Comparison of ENCODE assay signal across 32 cellular contexts in genomic region chr3:65563844-65564243, GRCh38.
"Had no signal": no experiment of that assay in that cellular context is flagged by ENCODE, and none has a peak within 500 bp of the region (broad histone marks: within the 10 kb centered on the region; RNA-seq: fewer than 3 reads in every experiment).

No MANE protein-coding gene starts in this region.

- ATAC-seq: activated naive CD4-positive, alpha-beta T cell treated with anti-CD3 and anti-CD28 coated beads, Interleukin-2, amount 50 U/mL, for 72 hours; activated T-cell treated with anti-CD3 and anti-CD28 coated beads, Interleukin-2, amount 50 U/mL, for 4 hours; Right ventricle myocardium inferior had no signal

- H3K36me3 Mint-ChIP-seq: activated CD4-positive, alpha-beta memory T cell treated with anti-CD3 and anti-CD28 coated beads for 36 hours; activated naive CD4-positive, alpha-beta T cell treated with anti-CD3 and anti-CD28 coated beads, Interleukin-2, amount 50 U/mL, for 72 hours had no signal

- H3K4me3 ChIP-seq: PC-9 had no signal

- DNase-seq: activated B cell treated with CpG ODN at 0.5 μM for 24 hours; activated CD4-positive, alpha-beta memory T cell treated with anti-CD3 and anti-CD28 coated beads for 36 hours; activated CD4-positive, alpha-beta T cell treated with anti-CD3 and anti-CD28 coated beads for 4 hours; activated CD4-positive, alpha-beta T cell treated with anti-CD3 and anti-CD28 coated beads, Interleukin-2, amount 50 U/mL, for 1 hour; activated CD4-positive, CD25-positive, alpha-beta regulatory T cell treated with anti-CD3 and anti-CD28 coated beads, Interleukin-2, amount 50 U/mL, for 72 hours; activated CD8-positive, alpha-beta memory T cell treated with anti-CD3 and anti-CD28 coated beads, Interleukin-2, amount 50 U/mL, for 4 hours; activated gamma-delta T cell treated with Interleukin-2 at 50 U/mL for 16 hours; activated naive CD4-positive, alpha-beta T cell treated with anti-CD3 and anti-CD28 coated beads for 36 hours; activated T-cell treated with anti-CD3 and anti-CD28 coated beads for 4 hours; activated T-cell treated with anti-CD3 and anti-CD28 coated beads, Interleukin-2, amount 50 U/mL, for 4 hours; anterior cingulate cortex; brain microvascular endothelial cell; central memory CD4-positive, alpha-beta T cell; Karpas-422; KBM-7; NCI-H1105; NCI-H1417 treated with DMSO at 0.1 percent for 48 hours; NCI-H187 treated with DMSO at 0.1 percent for 48 hours; NCI-H2081; NCI-H226; NCI-H446 treated with DMSO at 0.1 percent for 48 hours; NCI-H526; NCI-H748 treated with DMSO at 0.1 percent for 48 hours; NK-92 treated with Interleukin-12 subunit alpha and Interleukin-12 subunit beta, amount 100 ng/mL, for 24 hours; PC-9; SIG-M5 had no signal

- H3K27ac Mint-ChIP-seq: activated B cell treated with CpG ODN at 0.5 μM for 24 hours; activated CD4-positive, alpha-beta memory T cell treated with anti-CD3 and anti-CD28 coated beads for 36 hours; activated naive CD4-positive, alpha-beta T cell treated with anti-CD3 and anti-CD28 coated beads for 36 hours; activated naive CD4-positive, alpha-beta T cell treated with anti-CD3 and anti-CD28 coated beads, Interleukin-2, amount 50 U/mL, for 72 hours; activated T-helper 1 cell treated with anti-CD3 and anti-CD28 coated beads, Interleukin-12 subunit alpha, Interleukin-12 subunit beta, Interleukin-2, Interleukin-4 antibody, amounts not matched to agents 30 ng/mL and 10 ng/mL and 1 ng/mL, durations not matched to agents 14 hours and 24 hours and 36 hours; T-helper 1 cell treated with Interleukin-12 subunit alpha and Interleukin-12 subunit beta and Interleukin-4 antibody, amounts not matched to agents 30 μg/mL and 1 μg/mL, for 36 hours; T-helper 2 cell treated with Interferon-gamma antibody and Interleukin-4, amounts not matched to agents 5 μg/mL and 100 μg/mL, for 36 hours had no signal

- H3K36me3 ChIP-seq: brain microvascular endothelial cell had no signal

- H3K27me3 Mint-ChIP-seq: activated B cell treated with CpG ODN at 0.5 μM for 24 hours; activated CD4-positive, alpha-beta memory T cell treated with anti-CD3 and anti-CD28 coated beads for 36 hours had no signal

- H3K4me2 ChIP-seq: PC-9 had no signal

- H3K27ac ChIP-seq: brain microvascular endothelial cell, PC-9, RWPE1 had no signal

- H3K27me3 ChIP-seq: brain microvascular endothelial cell had no signal

- H3K4me1 Mint-ChIP-seq: activated B cell treated with CpG ODN at 0.5 μM for 24 hours had no signal

- H3K4me3 Mint-ChIP-seq: activated B cell treated with CpG ODN at 0.5 μM for 24 hours; activated CD4-positive, alpha-beta memory T cell treated with anti-CD3 and anti-CD28 coated beads for 36 hours; activated naive CD4-positive, alpha-beta T cell treated with anti-CD3 and anti-CD28 coated beads for 36 hours; activated T-cell treated with anti-CD3 and anti-CD28 coated beads, Interleukin-2, amount 50 U/mL, for 4 hours; activated T-helper 1 cell treated with anti-CD3 and anti-CD28 coated beads, Interleukin-12 subunit alpha, Interleukin-12 subunit beta, Interleukin-2, Interleukin-4 antibody, amounts not matched to agents 30 ng/mL and 10 ng/mL and 1 ng/mL, durations not matched to agents 14 hours and 24 hours and 36 hours; T-helper 1 cell treated with Interleukin-12 subunit alpha and Interleukin-12 subunit beta and Interleukin-4 antibody, amounts not matched to agents 30 μg/mL and 1 μg/mL, for 36 hours; T-helper 2 cell treated with Interferon-gamma antibody and Interleukin-4, amounts not matched to agents 5 μg/mL and 100 μg/mL, for 36 hours had no signal

- H3K9me3 Mint-ChIP-seq: activated B cell treated with CpG ODN at 0.5 μM for 24 hours; activated CD4-positive, alpha-beta memory T cell treated with anti-CD3 and anti-CD28 coated beads for 36 hours; activated naive CD4-positive, alpha-beta T cell treated with anti-CD3 and anti-CD28 coated beads for 36 hours; activated T-helper 1 cell treated with anti-CD3 and anti-CD28 coated beads, Interleukin-12 subunit alpha, Interleukin-12 subunit beta, Interleukin-2, Interleukin-4 antibody, amounts not matched to agents 30 ng/mL and 10 ng/mL and 1 ng/mL, durations not matched to agents 14 hours and 24 hours and 36 hours; T-helper 1 cell treated with Interleukin-12 subunit alpha and Interleukin-12 subunit beta and Interleukin-4 antibody, amounts not matched to agents 30 μg/mL and 1 μg/mL, for 36 hours; T-helper 2 cell treated with Interferon-gamma antibody and Interleukin-4, amounts not matched to agents 5 μg/mL and 100 μg/mL, for 36 hours had no signal

- H2AFZ ChIP-seq: PC-9 had no signal
